ENCODE assay signal across 20 cellular contexts in genomic region chr20:58909585-58909984, GRCh38. TPM values are rescaled to one million over a fixed set of nuclear protein-coding genes. Genes with fewer than 3 reads are reported as not detected.
"Had no signal": no experiment of that assay in that cellular context is flagged by ENCODE, and none has a peak within 500 bp of the region (broad histone marks: within the 10 kb centered on the region; RNA-seq: fewer than 3 reads in every experiment).

No MANE protein-coding gene starts in this region.

- H3K27me3 Mint-ChIP-seq: activated CD8-positive, alpha-beta memory T cell treated with anti-CD3 and anti-CD28 coated beads, Interleukin-2, amount 10 ng/mL, durations not matched to agents 7 days and 5 days; central memory CD8-positive, alpha-beta T cell; stimulated activated memory B cell treated with anti-CD40 and anti-IgM and Interleukin-4, amounts not matched to agents 10 μg/mL and 1 μg/mL and 100 μg/mL, for 72 hours had no signal

- DNase-seq: activated CD4-positive, alpha-beta T cell treated with anti-CD3 and anti-CD28 coated beads, Interleukin-2, amount 50 U/mL, for 48 hours; activated CD8-positive, alpha-beta memory T cell treated with anti-CD3 and anti-CD28 coated beads, Interleukin-2, amount 10 ng/mL, durations not matched to agents 7 days and 5 days; activated effector memory CD4-positive, alpha-beta T cell treated with anti-CD3 and anti-CD28 coated beads, Interleukin-2, amount 50 U/mL, for 16 hours; activated T-cell treated with anti-CD3 and anti-CD28 coated beads, Interleukin-2, amount 50 U/mL, for 1 hour; cortex of kidney; effector CD4-positive, alpha-beta T cell; foreskin fibroblast; glutamatergic neuron; lower lobe of right lung; ovary; stimulated activated CD4-positive, alpha-beta T cell treated with anti-CD3 and anti-CD28 coated beads, Interleukin-12 subunit alpha, Interleukin-12 subunit beta, amount 100 ng/mL, for 4 hours; stimulated activated CD4-positive, alpha-beta T cell treated with anti-CD3 and anti-CD28 coated beads, Interleukin-2, amount 100 ng/mL, for 24 hours; tibial artery; uterus; WERI-Rb-1 had no signal

- H3K27me3 ChIP-seq: ovary, tibial artery, uterus had no signal

- H3K9me3 ChIP-seq: lower lobe of right lung, ovary, tibial artery, uterus had no signal

- H3K4me3 Mint-ChIP-seq: activated CD8-positive, alpha-beta memory T cell treated with anti-CD3 and anti-CD28 coated beads, Interleukin-2, amount 10 ng/mL, durations not matched to agents 7 days and 5 days; central memory CD8-positive, alpha-beta T cell; stimulated activated memory B cell treated with anti-CD40 and anti-IgM and Interleukin-4, amounts not matched to agents 10 μg/mL and 1 μg/mL and 100 μg/mL, for 72 hours; T-helper 1 cell treated with Interleukin-12 subunit alpha and Interleukin-12 subunit beta and Interleukin-4 antibody, amounts not matched to agents 30 μg/mL and 1 μg/mL, for 36 hours had no signal

- H3K27ac ChIP-seq: lower lobe of right lung, ovary, WERI-Rb-1 had no signal

- H3K4me3 ChIP-seq: lower lobe of right lung, ovary, tibial artery, uterus had no signal

- H3K36me3 ChIP-seq: ovary, uterus had no signal

- ATAC-seq: activated CD8-positive, alpha-beta memory T cell treated with anti-CD3 and anti-CD28 coated beads, Interleukin-2, amount 10 ng/mL, durations not matched to agents 7 days and 5 days; activated naive CD4-positive, alpha-beta T cell treated with anti-CD3 and anti-CD28 coated beads, Interleukin-2, amount 50 U/mL, for 72 hours; lower lobe of right lung; stimulated activated memory B cell treated with anti-CD40 and anti-IgM and Interleukin-4, amounts not matched to agents 10 μg/mL and 1 μg/mL and 100 μg/mL, for 72 hours had no signal

- H3K9me3 Mint-ChIP-seq: activated naive CD4-positive, alpha-beta T cell treated with anti-CD3 and anti-CD28 coated beads, Interleukin-2, amount 50 U/mL, for 72 hours; central memory CD8-positive, alpha-beta T cell; stimulated activated memory B cell treated with anti-CD40 and anti-IgM and Interleukin-4, amounts not matched to agents 10 μg/mL and 1 μg/mL and 100 μg/mL, for 72 hours; T-helper 1 cell treated with Interleukin-12 subunit alpha and Interleukin-12 subunit beta and Interleukin-4 antibody, amounts not matched to agents 30 μg/mL and 1 μg/mL, for 36 hours had no signal

- H3K27ac Mint-ChIP-seq: activated CD8-positive, alpha-beta memory T cell treated with anti-CD3 and anti-CD28 coated beads, Interleukin-2, amount 10 ng/mL, durations not matched to agents 7 days and 5 days; T-helper 1 cell treated with Interleukin-12 subunit alpha and Interleukin-12 subunit beta and Interleukin-4 antibody, amounts not matched to agents 30 μg/mL and 1 μg/mL, for 36 hours had no signal

RNA-seq across cellular contexts. Expression of gene GNAS-AS1, which starts 58.9 kb away (rescaled TPM):
- polyA plus RNA-seq: neural cell had no signal
